Comparison of ENCODE assay signal across 9 cellular contexts in genomic region chr21:31780944-31781343, GRCh38. TPM values are rescaled to one million over a fixed set of nuclear protein-coding genes. Genes with fewer than 3 reads are reported as not detected.
DNase-seq lines count a peak whose midpoint lies in the region; ATAC-seq and TF ChIP-seq lines count a peak whose summit lies in the region.
"Had no signal": no experiment of that assay in that cellular context is flagged by ENCODE, and none has a peak within 500 bp of the region (broad histone marks: within the 10 kb centered on the region; RNA-seq: fewer than 3 reads in every experiment).

No MANE protein-coding gene starts in this region.

- no peaks in the 10 kb centered on the region for H3K36me3 ChIP-seq in prostate gland
- H3K36me3 ChIP-seq: uterus had no signal

- H3K36me3 Mint-ChIP-seq in T-cell: no peaks in the 10 kb centered on the region

- POLR2A ChIA-PET in T-cell (lab: Charles Lee): no interaction called here

- intact Hi-C loops in prostate gland (cut with DNase I): no loop called here

- DNase-seq in NCI-H1436 (lab: John Stamatoyannopoulos, UW) (peak; percentile 45), NCI-H1436 treated with DMSO at 0.1 percent for 48 hours (lab: John Stamatoyannopoulos, UW) (no peak), NCI-H2171 (lab: John Stamatoyannopoulos, UW) (peak; percentile 45), T47D (ENCODE audit: low read depth in 1 of 2, low spot score in 1 of 2) (peak; percentile 26 to 74), prostate gland (ENCODE audit: low spot score) (no peak), 8988T (no peak), T-cell (no peak)
- DNase-seq: uterus had no signal

- no peak overlapping the region for H3K4me3 Mint-ChIP-seq in T-cell

- H3K4me1 ChIP-seq in prostate gland (replicated peaks): no peaks in the 10 kb centered on the region
- H3K4me1 ChIP-seq: uterus had no signal

- no peak overlapping the region for H3K27ac ChIP-seq in prostate gland
- H3K27ac ChIP-seq: uterus had no signal

- H3K27ac Mint-ChIP-seq in T-cell: no peak overlapping the region

- ATAC-seq in T-cell (replicated peaks in 1 of 4) (no peak), HG03108 (IDR thresholded peaks at IDR 0.05; ENCODE audit: unreplicated experiment) (no peak)

- TF ChIP-seq POLR2A in prostate gland (IDR thresholded peaks at IDR 0.05): no peak

- H3K27me3 Mint-ChIP-seq in T-cell: peaks cover 8 to 26% of the 10 kb centered on the region in 2 donors

- in situ Hi-C loops in T47D (cut with HindIII; ENCODE audit: low pct_unique_long_range_greater_than_20kb, low sequenced_read_pairs): no loop called here

- CTCF ChIA-PET in T-cell (lab: Charles Lee): interaction anchor here in 1 of 2 donors (0.6 kb wide), 1 partner anchor 479 kb away, joined by 4 read pairs; no protein-coding TSS in a partner anchor

- H3K4me3 ChIP-seq in prostate gland: no peak overlapping the region
- H3K4me3 ChIP-seq: uterus had no signal

- TF ChIP-seq CTCF in prostate gland (IDR thresholded peaks at IDR 0.05): peak in 3 of 4 experiments; percentile 27 to 39 (median 27)

- H3K4me1 Mint-ChIP-seq in T-cell: peaks cover 2 to 5% (median 4%) of the 10 kb centered on the region in 3 donors

- H3K27me3 ChIP-seq in prostate gland (replicated peaks; ENCODE audit: insufficient read depth): no peaks in the 10 kb centered on the region
- H3K27me3 ChIP-seq: uterus had no signal

- H3K9me3 ChIP-seq in prostate gland: no peaks in the 10 kb centered on the region
- H3K9me3 ChIP-seq: uterus had no signal

- H3K9me3 Mint-ChIP-seq in T-cell: peaks cover 0 to 4% (median 0%) of the 10 kb centered on the region in 3 donors

- 38% methylated on average over 4 of the region's 4 CpGs for WGBS in prostate gland

RNA-seq across cellular contexts. Expression of gene SCAF4, which starts 49.0 kb away (rescaled TPM):
- total RNA-seq in prostate gland (10 to 100 TPM; 12.6 to 29.5 TPM), T-cell (10 to 100 TPM; 57.5 to 71.9 (median 62.4) TPM)

Comparison
In these comparisons a context has a peak if more than half of its experiments do, and no peak if none do; other contexts are left out.
1. DNase-seq: peak in NCI-H1436 (single experiment), NCI-H2171 (single experiment) and T47D (2 of 2); none in NCI-H1436 treated with DMSO at 0.1 percent for 48 hours (single experiment), prostate gland (single experiment), 8988T (single experiment) and T-cell (0 of 34).